Comparison of ENCODE assay signal across 10 cellular contexts in the genomic region with DNA sequence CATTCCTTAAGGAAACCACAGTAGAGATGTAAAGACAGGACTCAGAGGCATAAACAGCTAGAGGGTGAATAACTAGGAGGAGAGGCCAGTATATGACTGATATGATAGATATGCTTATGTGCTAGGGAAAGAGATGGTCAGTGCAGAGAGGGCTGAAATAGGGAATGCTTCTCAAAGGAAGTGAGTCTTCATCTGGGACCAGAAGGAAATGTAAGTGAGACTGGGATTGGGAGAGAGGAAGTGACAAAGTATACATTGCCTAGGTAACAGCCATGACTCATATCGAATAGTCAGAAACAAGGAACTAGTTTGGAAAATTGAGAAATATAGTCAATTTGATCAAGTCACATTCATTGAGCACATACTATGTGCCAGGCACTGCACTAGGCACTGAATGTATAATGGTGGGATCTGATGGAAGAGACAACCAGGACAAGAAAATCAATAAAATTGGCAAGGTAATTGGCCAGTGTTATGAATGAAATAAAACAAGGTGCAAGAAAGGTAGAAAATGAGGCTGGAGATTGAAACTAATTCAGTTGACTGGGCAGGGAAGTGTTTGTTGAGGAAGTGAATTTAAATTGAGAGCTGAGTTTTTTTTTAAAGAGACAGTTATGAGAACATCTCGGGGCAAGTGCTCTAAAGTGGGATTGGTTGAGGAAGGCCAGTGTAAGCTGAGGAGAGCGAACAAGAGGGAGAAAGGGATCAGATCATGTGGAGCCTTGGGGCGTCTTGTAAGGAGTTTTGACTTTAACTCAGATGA. TPM values are rescaled to one million over a fixed set of nuclear protein-coding genes. Genes with fewer than 3 reads are reported as not detected.
A peak's percentile ranks its signal among the peaks of the same experiment; 100 is the strongest.
DNase-seq lines count a peak whose midpoint lies in the region; ATAC-seq, FAIRE-seq and TF ChIP-seq lines count a peak whose summit lies in the region.
"Had no signal": no experiment of that assay in that cellular context is flagged by ENCODE, and none has a peak within 500 bp of the region (broad histone marks: within the 10 kb centered on the region; RNA-seq: fewer than 3 reads in every experiment).

No MANE protein-coding gene starts in this region.

- FAIRE-seq in H54 (lab: Jason Lieb, UNC): peak; percentile 53

- H3K9me3 Mint-ChIP-seq in T-cell: no peaks in the 10 kb centered on the region

- peak overlapping the region; percentile 71 to 82 for H3K27ac Mint-ChIP-seq in T-cell

- TF ChIP-seq POLR2A in H54 (IDR thresholded peaks at IDR 0.05; ENCODE audit: low read depth, low read length): no peak

- H3K27me3 Mint-ChIP-seq in T-cell: no peaks in the 10 kb centered on the region

- peak overlapping the region; percentile 71 to 77 (median 72) for H3K4me3 Mint-ChIP-seq in T-cell

- POLR2A ChIA-PET in T-cell (lab: Charles Lee): no interaction called here

- peaks cover 0 to 4% of the 10 kb centered on the region in 2 donors for H3K36me3 ChIP-seq in aorta (ENCODE audit: control insufficient read depth in 1 of 2, insufficient read depth in 2 of 2, low read length in 1 of 2)

- H3K36me3 Mint-ChIP-seq in T-cell: peaks cover 57% of the 10 kb centered on the region

- ATAC-seq in T-cell (replicated peaks in 1 of 4) (no peak), aorta (ENCODE audit: low FRiP score) (no peak)

- no peaks in the 10 kb centered on the region for H3K4me1 ChIP-seq in aorta (ENCODE audit: control insufficient read depth in 1 of 2, insufficient read depth in 2 of 2, low read length in 2 of 2)

- peak; percentile 20 for DNase-seq in AG08396 (ENCODE audit: low spot score)
- DNase-seq in H54 (ENCODE audit: insufficient read length, low spot score): no peak
- DNase-seq in T-cell: no peak
- peak; percentile 81 for DNase-seq in glomerular endothelial cell (ENCODE audit: extremely low read depth, low read depth, low spot score)
- no peak for DNase-seq in nucleus accumbens (lab: John Stamatoyannopoulos, UW)
- DNase-seq in activated effector memory CD4-positive, alpha-beta T cell treated with anti-CD3 and anti-CD28 coated beads, Interleukin-2, amount 50 U/mL, for 16 hours: no peak
- no peak for DNase-seq in dedifferentiated amniotic fluid mesenchymal stem cell (ENCODE audit: extremely low spot score)
- DNase-seq in aorta: no peak
- DNase-seq: GF-D8, NCI-H2227 treated with DMSO at 0.1 percent for 48 hours had no signal

- no peak overlapping the region for H3K27ac ChIP-seq in aorta (ENCODE audit: low read depth in 1 of 2, low read length in 2 of 2)

- CTCF ChIA-PET in T-cell (lab: Charles Lee): interaction anchor here in 1 of 2 donors (2.6 kb wide), 1 partner anchor 12 kb away, joined by 10 read pairs; no protein-coding TSS in a partner anchor

- no peak overlapping the region for H3K4me3 ChIP-seq in aorta (ENCODE audit: low read length in 2 of 2)

- H3K27me3 ChIP-seq in aorta (ENCODE audit: control insufficient read depth in 1 of 2, insufficient read depth in 2 of 2, low read length in 1 of 2): no peaks in the 10 kb centered on the region

- intact Hi-C loops in aorta (cut with DNase I): no loop called here

- peaks cover 77 to 84% (median 79%) of the 10 kb centered on the region in 3 donors for H3K4me1 Mint-ChIP-seq in T-cell

- no peaks in the 10 kb centered on the region for H3K9me3 ChIP-seq in aorta (ENCODE audit: control insufficient read depth, low read length)

- 94 to 95% methylated on average over 4 of the region's 4 CpGs for whole genome bisulfite sequencing in aorta, 2 donors

RNA-seq across cellular contexts. Expression of a gene that starts 4.3 kb away (rescaled TPM):
- 100 to 1,000 TPM in 1 of 5 donors, 10 to 100 TPM in 4; 40.4 to 162 (median 71.6) TPM for total RNA-seq in T-cell
- 12.7 and 167 TPM in 2 replicates for total RNA-seq in glomerular endothelial cell
- 10 to 100 TPM; 10.8 to 24.2 TPM for total RNA-seq in aorta
- 1 to 10 TPM in 1 of 2 donors, under 1 TPM in 1; 0.63 to 1.0 TPM for polyA plus RNA-seq in aorta

RNA-seq across cellular contexts. Expression of a gene that starts 55.3 kb away (rescaled TPM):
- total RNA-seq in T-cell: 100 to 1,000 TPM in 1 of 5 donors, 10 to 100 TPM in 4; 82.3 to 102 (median 86.3) TPM
- 22.4 and 28.0 TPM in 2 replicates for total RNA-seq in glomerular endothelial cell
- 10 to 100 TPM; 51.9 to 69.8 TPM for total RNA-seq in aorta
- 1 to 10 TPM; 3.1 to 7.0 TPM for polyA plus RNA-seq in aorta

Comparison
In these comparisons a context has a peak if more than half of its experiments do, and no peak if none do; other contexts are left out.
1. DNase-seq: peak in AG08396 (single experiment) and glomerular endothelial cell (single experiment); none in H54 (single experiment), T-cell (0 of 34), nucleus accumbens (0 of 56), activated effector memory CD4-positive, alpha-beta T cell treated with anti-CD3 and anti-CD28 coated beads, Interleukin-2, amount 50 U/mL, for 16 hours (single experiment), dedifferentiated amniotic fluid mesenchymal stem cell (single experiment) and aorta (0 of 2).